ENCODE assay signal across 8 cellular contexts in genomic region chr9:131530930-131531832, GRCh38. TPM values are rescaled to one million over a fixed set of nuclear protein-coding genes. Genes with fewer than 3 reads are reported as not detected.
DNase-seq lines count a peak whose midpoint lies in the region; ATAC-seq and TF ChIP-seq lines count a peak whose summit lies in the region.

Gene UCK1 (minus strand): TSS chr9:131531263. CDS start chr9:131531174, 89 bp downstream.

- no TSS peak for BruUV-seq in PC-3 (replicated peaks; lab: Mats Ljungman, UMichigan)

- peak within 1 kb of the TSS; percentile 86 for H3K4me3 Mint-ChIP-seq in activated T-cell treated with anti-CD3 and anti-CD28 coated beads, Interleukin-2, amount 50 U/mL, for 24 hours

- H3K27me3 ChIP-seq in PC-3 (ENCODE audit: low read length) (no peaks in the 10 kb centered on the region), mucosa of rectum (ENCODE audit: control insufficient read depth in 2 of 2, insufficient read depth in 2 of 2, low read length in 2 of 2) (peaks cover 0 to 4% of the 10 kb centered on the region in 2 donors)

- H3K27me3 Mint-ChIP-seq in activated T-cell treated with anti-CD3 and anti-CD28 coated beads, Interleukin-2, amount 50 U/mL, for 24 hours, result no peaks in the 10 kb centered on the region

- DNase-seq in D341Med (ENCODE audit: low spot score), result peak; percentile 100
- DNase-seq in HuH-7 (ENCODE audit: low spot score), result peak; percentile 98
- DNase-seq in PC-3, result peak; percentile 64
- DNase-seq in activated T-cell treated with anti-CD3 and anti-CD28 coated beads, Interleukin-2, amount 50 U/mL, for 24 hours, result peak; percentile 82
- peak; percentile 88 to 92 for DNase-seq in erythroblast (lab: John Stamatoyannopoulos, UW)
- DNase-seq in stimulated activated CD8-positive, alpha-beta memory T cell treated with anti-CD3 and anti-CD28 coated beads, Interleukin-4, amount 100 ng/mL, for 4 hours (ENCODE audit: low read depth in 2 of 2, low spot score in 1 of 2), result peak; percentile 28 to 51

- peak within 1 kb of the TSS; percentile 91 for H3K4me2 ChIP-seq in PC-3 (ENCODE audit: low read length)

- ATAC-seq in GM21390 (IDR thresholded peaks at IDR 0.05; ENCODE audit: unreplicated experiment) (peak; percentile 86), PC-3 (peak; percentile 87)

- H3K4me1 Mint-ChIP-seq in activated T-cell treated with anti-CD3 and anti-CD28 coated beads, Interleukin-2, amount 50 U/mL, for 24 hours (ENCODE audit: low read depth), result peaks cover 33% of the 10 kb centered on the region

- H3K36me3 ChIP-seq in PC-3 (ENCODE audit: low read depth, low read length) (no peaks in the 10 kb centered on the region; the same call in 1 of the 2 replicates), mucosa of rectum (ENCODE audit: control insufficient read depth in 2 of 2, insufficient read depth in 2 of 2, low read length in 2 of 2) (peaks cover 21 to 29% of the 10 kb centered on the region in 2 donors)

- peak within 1 kb of the TSS; percentile 65 for H2AFZ ChIP-seq in PC-3 (ENCODE audit: low read length)

- H3K27ac Mint-ChIP-seq in activated T-cell treated with anti-CD3 and anti-CD28 coated beads, Interleukin-2, amount 50 U/mL, for 24 hours, result peak within 1 kb of the TSS; percentile 88

- H3K9ac ChIP-seq in PC-3 (ENCODE audit: low read length), result peak within 1 kb of the TSS; percentile 74
- H3K9ac ChIP-seq in mucosa of rectum (ENCODE audit: low read depth in 1 of 2, low read length in 2 of 2), result peak within 1 kb of the TSS; percentile 80 to 87

- H3K9me2 ChIP-seq in PC-3 (replicated peaks; ENCODE audit: low read length), result no peaks in the 10 kb centered on the region

- peaks cover 8% of the 10 kb centered on the region for H3K79me2 ChIP-seq in PC-3 (ENCODE audit: low read length)

- POLR2A ChIA-PET in PC-3 (lab: Charles Lee; ENCODE audit: unreplicated experiment), result no interaction called here

- H3K4me3 ChIP-seq in PC-3 (ENCODE audit: low read length) (peak within 1 kb of the TSS; percentile 76), mucosa of rectum (ENCODE audit: low read length in 2 of 2) (peak within 1 kb of the TSS; percentile 66 to 81)

- no peak for TF ChIP-seq CTCF in PC-3 (conservative IDR thresholded peaks at IDR 0.05; ENCODE audit: low read depth, low read length)

- no peaks in the 10 kb centered on the region for H4K20me1 ChIP-seq in PC-3 (ENCODE audit: low read length)

- CTCF ChIA-PET in PC-3 (lab: Charles Lee), result no interaction called here

- H3K4me1 ChIP-seq in PC-3 (ENCODE audit: insufficient read depth, low read length) (peaks cover 7% of the 10 kb centered on the region; the same call in 1 of the 2 replicates), mucosa of rectum (ENCODE audit: control insufficient read depth in 2 of 2, insufficient read depth in 2 of 2, low read length in 2 of 2) (peaks cover 9 to 12% of the 10 kb centered on the region in 2 donors)

- H3F3A ChIP-seq in PC-3 (ENCODE audit: low read length, unreplicated experiment), result no peaks in the 10 kb centered on the region

- intact Hi-C loops in PC-3 (cut with micrococcal nuclease), result no loop called here

- no peak within 1 kb of the TSS for H3K27ac ChIP-seq in PC-3 (ENCODE audit: low read length)
- H3K27ac ChIP-seq in mucosa of rectum (ENCODE audit: low read depth in 2 of 2, low read length in 2 of 2), result peak within 1 kb of the TSS in 1 of 2 donors; percentile 58

- peak; percentile 37 for TF ChIP-seq POLR2A in erythroblast (IDR thresholded peaks at IDR 0.05; ENCODE audit: low read length)

- H3K9me3 ChIP-seq in PC-3 (ENCODE audit: low read length) (no peaks in the 10 kb centered on the region), mucosa of rectum (ENCODE audit: control insufficient read depth in 2 of 2, low read length in 2 of 2) (no peaks in the 10 kb centered on the region)

- H3K36me3 Mint-ChIP-seq in activated T-cell treated with anti-CD3 and anti-CD28 coated beads, Interleukin-2, amount 50 U/mL, for 24 hours (ENCODE audit: low read depth), result peaks cover 37% of the 10 kb centered on the region

- H3K9me3 Mint-ChIP-seq in activated T-cell treated with anti-CD3 and anti-CD28 coated beads, Interleukin-2, amount 50 U/mL, for 24 hours, result no peaks in the 10 kb centered on the region

RNA-seq across cellular contexts. Expression of gene UCK1, which starts in this region (rescaled TPM):
- 28.2 and 35.1 TPM in 2 replicates for total RNA-seq in PC-3 (2014; rRNA removed)

Comparison
In these comparisons a context has a peak if more than half of its experiments do, and no peak if none do; other contexts are left out.
1. DNase-seq: peak in every context shown above with its lines; median percentile 100 in D341Med; 98 in HuH-7; 90 in erythroblast; 82 in activated T-cell treated with anti-CD3 and anti-CD28 coated beads, Interleukin-2, amount 50 U/mL, for 24 hours; 64 in PC-3; 40 in stimulated activated CD8-positive, alpha-beta memory T cell treated with anti-CD3 and anti-CD28 coated beads, Interleukin-4, amount 100 ng/mL, for 4 hours.